In genomic region chr1:39760074-39761008, GRCh38 we compare ENCODE assay signal across 25 cellular contexts. TPM values are rescaled to one million over a fixed set of nuclear protein-coding genes. Genes with fewer than 3 reads are reported as not detected.
DNase-seq lines count a peak whose midpoint lies in the region; ATAC-seq, FAIRE-seq and TF ChIP-seq lines count a peak whose summit lies in the region.
"Had no signal": no experiment of that assay in that cellular context is flagged by ENCODE, and none has a peak within 500 bp of the region (broad histone marks: within the 10 kb centered on the region; RNA-seq: fewer than 3 reads in every experiment).

No MANE protein-coding gene starts in this region.

- no peak for TF ChIP-seq CTCF in natural killer cell (IDR thresholded peaks at IDR 0.05)
- no peak for TF ChIP-seq CTCF in kidney (IDR thresholded peaks at IDR 0.05; ENCODE audit: borderline replicate concordance, extremely low read depth, insufficient read depth)

- no peak overlapping the region for H3K27ac ChIP-seq in kidney (ENCODE audit: low read depth in 2 of 2, low read length in 2 of 2)
- H3K27ac ChIP-seq: A549; BLaER1 treated with 17β-estradiol and CSF1 and Interleukin-3, amounts not matched to agents 10 nM and 100 nM; SJCRH30 had no signal

- peak; percentile 51 for DNase-seq in natural killer cell treated with Interleukin-12 subunit alpha and Interleukin-12 subunit beta and Interleukin-15 and Interleukin-18, amount 100 ng/mL, for 72 hours (ENCODE audit: low spot score)
- DNase-seq in natural killer cell (no peak), kidney (peak; percentile 72), Right ventricle myocardium superior (no peak)
- DNase-seq: AML-193; CD4-positive, alpha-beta T cell; DMS79; GDM1; Kasumi-1; NCI-H1092 treated with DMSO at 0.1 percent for 48 hours; NCI-H1436; NCI-H187; NCI-H2081 treated with DMSO at 0.1 percent for 48 hours; NCI-H2171; NCI-H345; NCI-H524 treated with DMSO at 0.1 percent for 48 hours; NCI-H774; SJCRH30 had no signal

- H3K4me1 Mint-ChIP-seq in natural killer cell treated with Interleukin-12 subunit alpha and Interleukin-12 subunit beta and Interleukin-15 and Interleukin-18, amount 100 ng/mL, for 72 hours (ENCODE audit: low read depth in 2 of 2) = peaks cover 0 to 5% of the 10 kb centered on the region in 2 donors
- peaks cover 4% of the 10 kb centered on the region in 2 donors for H3K4me1 Mint-ChIP-seq in natural killer cell

- peaks cover 14 to 16% of the 10 kb centered on the region in 2 donors for H3K36me3 ChIP-seq in kidney (ENCODE audit: control insufficient read depth in 1 of 2, insufficient read depth in 2 of 2, low read length in 2 of 2)

- H3K9me3 ChIP-seq in kidney (ENCODE audit: control insufficient read depth in 1 of 2, low read length in 2 of 2) = no peaks in the 10 kb centered on the region
- H3K9me3 ChIP-seq: A549; BLaER1 treated with 17β-estradiol and CSF1 and Interleukin-3, amounts not matched to agents 10 nM and 100 nM; SJCRH30 had no signal

- no peak overlapping the region for H3K4me3 ChIP-seq in kidney (ENCODE audit: low read length in 2 of 2)
- H3K4me3 ChIP-seq: A549; BLaER1 treated with 17β-estradiol and CSF1 and Interleukin-3, amounts not matched to agents 10 nM and 100 nM; SJCRH30 had no signal

- no peak for ATAC-seq in natural killer cell treated with Interleukin-12 subunit alpha and Interleukin-12 subunit beta and Interleukin-15 and Interleukin-18, amount 100 ng/mL, for 72 hours
- ATAC-seq in natural killer cell = no peak
- no peak for ATAC-seq in Right ventricle myocardium superior (ENCODE audit: poor library complexity)
- ATAC-seq in GM19035 (IDR thresholded peaks at IDR 0.05; ENCODE audit: unreplicated experiment) = no peak
- ATAC-seq: A549, SK-N-SH treated with all-trans-retinoic acid at 6 μM for 48 hours had no signal

- no peaks in the 10 kb centered on the region for H3K27me3 Mint-ChIP-seq in natural killer cell treated with Interleukin-12 subunit alpha and Interleukin-12 subunit beta and Interleukin-15 and Interleukin-18, amount 100 ng/mL, for 72 hours
- no peaks in the 10 kb centered on the region for H3K27me3 Mint-ChIP-seq in natural killer cell (ENCODE audit: low read depth in 2 of 2)
- H3K27me3 Mint-ChIP-seq: CD4-positive, alpha-beta T cell had no signal

- FAIRE-seq in kidney (lab: Jason Lieb, UNC) = no peak
- FAIRE-seq: A549, GM12892, H54, RCC 7860 had no signal

- no peak overlapping the region for H3K9ac ChIP-seq in kidney (ENCODE audit: low read length in 2 of 2)
- H3K9ac ChIP-seq: BLaER1 treated with 17β-estradiol and CSF1 and Interleukin-3, amounts not matched to agents 10 nM and 100 nM had no signal

- intact Hi-C loops in natural killer cell (cut with micrococcal nuclease) = no loop called here
- intact Hi-C loops in kidney (cut with DNase I) = no loop called here
- intact Hi-C loops in Right ventricle myocardium superior (cut with DNase I) = no loop called here

- H3K4me1 ChIP-seq in kidney (ENCODE audit: control insufficient read depth in 1 of 2, insufficient read depth in 1 of 2, low read depth in 1 of 2, low read length in 2 of 2) = no peaks in the 10 kb centered on the region
- H3K4me1 ChIP-seq: A549, SJCRH30 had no signal

- no peak overlapping the region for H3K27ac Mint-ChIP-seq in natural killer cell treated with Interleukin-12 subunit alpha and Interleukin-12 subunit beta and Interleukin-15 and Interleukin-18, amount 100 ng/mL, for 72 hours
- H3K27ac Mint-ChIP-seq in natural killer cell = no peak overlapping the region
- H3K27ac Mint-ChIP-seq: CD4-positive, alpha-beta T cell had no signal

- H3K36me3 Mint-ChIP-seq in natural killer cell treated with Interleukin-12 subunit alpha and Interleukin-12 subunit beta and Interleukin-15 and Interleukin-18, amount 100 ng/mL, for 72 hours = peaks cover 5% of the 10 kb centered on the region
- H3K36me3 Mint-ChIP-seq in natural killer cell = peaks cover 5% of the 10 kb centered on the region

- no peaks in the 10 kb centered on the region for H3K9me3 Mint-ChIP-seq in natural killer cell treated with Interleukin-12 subunit alpha and Interleukin-12 subunit beta and Interleukin-15 and Interleukin-18, amount 100 ng/mL, for 72 hours
- no peaks in the 10 kb centered on the region for H3K9me3 Mint-ChIP-seq in natural killer cell
- H3K9me3 Mint-ChIP-seq: CD4-positive, alpha-beta T cell had no signal

- no peak overlapping the region for H3K4me3 Mint-ChIP-seq in natural killer cell treated with Interleukin-12 subunit alpha and Interleukin-12 subunit beta and Interleukin-15 and Interleukin-18, amount 100 ng/mL, for 72 hours
- H3K4me3 Mint-ChIP-seq in natural killer cell = no peak overlapping the region
- H3K4me3 Mint-ChIP-seq: CD4-positive, alpha-beta T cell had no signal

RNA-seq across cellular contexts. Expression of gene OXCT2, which starts 10.8 kb away (rescaled TPM):
- under 1 TPM; 0.47 to 0.59 TPM for total RNA-seq in natural killer cell treated with Interleukin-12 subunit alpha and Interleukin-12 subunit beta and Interleukin-15 and Interleukin-18, amount 100 ng/mL, for 72 hours
- total RNA-seq in natural killer cell (1 to 10 TPM in 2 of 3 donors, under 1 TPM in 1; 0.42 to 2.2 (median 1.9) TPM), kidney (0.98 TPM), Right ventricle myocardium superior (0.65 TPM)
- polyA plus RNA-seq in kidney (ENCODE audit: insufficient read depth, low read depth, low replicate concordance) = 0.32 TPM
- total RNA-seq: CD4-positive, alpha-beta T cell had no signal

RNA-seq across cellular contexts. Expression of gene PPIE, which starts 21.7 kb away (rescaled TPM):
- 10 to 100 TPM; 60.0 to 61.2 TPM for total RNA-seq in natural killer cell treated with Interleukin-12 subunit alpha and Interleukin-12 subunit beta and Interleukin-15 and Interleukin-18, amount 100 ng/mL, for 72 hours
- total RNA-seq in natural killer cell = 10 to 100 TPM; 44.3 to 62.8 (median 59.8) TPM
- 58.6 TPM for total RNA-seq in kidney
- 52.0 TPM for polyA plus RNA-seq in kidney (ENCODE audit: insufficient read depth, low read depth, low replicate concordance)
- total RNA-seq in Right ventricle myocardium superior = 27.9 TPM

RNA-seq across cellular contexts. Expression of gene BMP8B, which starts 28.3 kb away (rescaled TPM):
- 1 to 10 TPM in 1 of 2 donors, under 1 TPM in 1; 0.84 to 1.8 TPM for total RNA-seq in natural killer cell treated with Interleukin-12 subunit alpha and Interleukin-12 subunit beta and Interleukin-15 and Interleukin-18, amount 100 ng/mL, for 72 hours
- total RNA-seq in natural killer cell = 1 to 10 TPM; 2.8 to 4.3 (median 3.6) TPM
- total RNA-seq in kidney = 4.9 TPM
- 0.34 TPM for polyA plus RNA-seq in kidney (ENCODE audit: insufficient read depth, low read depth, low replicate concordance)
- total RNA-seq in Right ventricle myocardium superior = 0.27 TPM

Comparison
In these comparisons a context has a peak if more than half of its experiments do, and no peak if none do; other contexts are left out.
1. DNase-seq: peak in natural killer cell treated with Interleukin-12 subunit alpha and Interleukin-12 subunit beta and Interleukin-15 and Interleukin-18, amount 100 ng/mL, for 72 hours (single experiment) and kidney (single experiment); none in natural killer cell (single experiment) and Right ventricle myocardium superior (single experiment).